In the genomic region with DNA sequence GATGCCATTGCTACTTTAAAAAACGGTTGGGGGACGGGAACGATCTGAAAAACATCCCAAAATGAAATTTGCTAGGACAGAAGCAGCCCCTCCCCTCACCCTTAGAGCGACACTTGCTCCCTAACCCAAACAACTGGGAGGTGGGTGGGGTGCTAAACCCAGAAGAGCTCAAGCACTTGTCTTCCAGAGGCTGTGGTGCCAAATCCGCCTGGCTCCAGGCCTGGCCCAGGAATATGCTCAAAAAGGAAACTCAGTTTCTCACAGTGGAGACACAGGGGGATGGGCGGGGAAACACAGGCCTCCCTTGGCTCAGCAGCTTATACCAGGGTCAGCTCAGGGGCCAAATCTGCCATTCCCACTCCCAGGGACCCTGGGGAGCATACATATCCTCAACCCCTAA, we compare ENCODE assay signal across 6 cellular contexts. TPM values are rescaled to one million over a fixed set of nuclear protein-coding genes. Genes with fewer than 3 reads are reported as not detected.
DNase-seq lines count a peak whose midpoint lies in the region; TF ChIP-seq lines count a peak whose summit lies in the region.

No MANE protein-coding gene starts in this region.

- TF ChIP-seq EP300 in ovary (IDR thresholded peaks at IDR 0.05): no peak

- peaks cover 55% of the 10 kb centered on the region for H3K79me2 ChIP-seq in KMS-11 (ENCODE audit: insufficient read depth, low read depth)

- no peak for TF ChIP-seq POLR2A in ovary (IDR thresholded peaks at IDR 0.05)

- TF ChIP-seq CTCF in KMS-11 (conservative IDR thresholded peaks at IDR 0.05; ENCODE audit: low read depth, low read length) (no peak), colonic mucosa (IDR thresholded peaks at IDR 0.05) (no peak), ovary (IDR thresholded peaks at IDR 0.05) (no peak), GM13977 (IDR thresholded peaks at IDR 0.05; ENCODE audit: extremely low read depth, insufficient read depth, missing control alignments) (no peak)

- peak overlapping the region; percentile 80 for H3K27ac ChIP-seq in KMS-11
- peak overlapping the region; percentile 72 for H3K27ac ChIP-seq in colonic mucosa
- peak overlapping the region in 1 of 2 donors; percentile 78 for H3K27ac ChIP-seq in ovary

- no peaks in the 10 kb centered on the region for H3K27me3 ChIP-seq in KMS-11 (ENCODE audit: insufficient read depth, low read depth)
- H3K27me3 ChIP-seq in colonic mucosa: no peaks in the 10 kb centered on the region
- H3K27me3 ChIP-seq in ovary: no peaks in the 10 kb centered on the region

- H3K9me3 ChIP-seq in colonic mucosa (no peaks in the 10 kb centered on the region), ovary (no peaks in the 10 kb centered on the region)

- H3K4me3 ChIP-seq in KMS-11 (IDR thresholded peaks at IDR 0.05; ENCODE audit: insufficient read depth, low read depth, low read length) (peak overlapping the region; percentile 99), colonic mucosa (peak overlapping the region; percentile 51), ovary (peak overlapping the region; percentile 57)

- H3K4me1 ChIP-seq in KMS-11 (ENCODE audit: low read depth, poor library complexity, severe bottlenecking) (peaks cover 66% of the 10 kb centered on the region), colonic mucosa (peaks cover 14% of the 10 kb centered on the region), ovary (ENCODE audit: insufficient read depth) (peaks cover 36% of the 10 kb centered on the region)

- in situ Hi-C loops in GM13977 (cut with MboI; ENCODE audit: low pct_unique_long_range_greater_than_20kb, low sequenced_read_pairs, unreplicated experiment): no loop called here

- intact Hi-C loops in colonic mucosa (cut with DNase I) (no loop called here), ovary (cut with DNase I) (loop anchor here in 3 of 4 donors (5.0 kb wide), 2 partner anchors 46 to 106 kb away; partner anchors contain the start of genes EFNA4 (in 2 of the 3) and ZBTB7B (in 1 of the 3))

- H4K20me1 ChIP-seq in KMS-11 (ENCODE audit: insufficient read depth): no peaks in the 10 kb centered on the region

- no peaks in the 10 kb centered on the region for H3K36me3 ChIP-seq in KMS-11 (ENCODE audit: insufficient read depth)
- H3K36me3 ChIP-seq in colonic mucosa: no peaks in the 10 kb centered on the region
- H3K36me3 ChIP-seq in ovary: no peaks in the 10 kb centered on the region

- 4 to 12% (median 9%) methylated on average over 6 of the region's 6 CpGs for WGBS in ovary, 3 donors

- H2AFZ ChIP-seq in KMS-11 (ENCODE audit: low read depth): peak overlapping the region; percentile 17; the same call in 1 of the 2 replicates

- peak; percentile 59 for DNase-seq in colonic mucosa
- DNase-seq in ovary: peak in 4 of 5 donors; percentile 57 to 68 (median 62)
- no peak for DNase-seq in stimulated activated naive CD4-positive, alpha-beta T cell treated with Interleukin-2 at 50 U/mL for 16 hours (lab: John Stamatoyannopoulos, UW)
- DNase-seq in GM13977 (ENCODE audit: low spot score): no peak
- no peak for DNase-seq in putamen (ENCODE audit: low spot score)

- peak overlapping the region; percentile 60; the same call in 1 of the 2 replicates for H3K9ac ChIP-seq in KMS-11
- peak overlapping the region; percentile 52 to 85 for H3K9ac ChIP-seq in colonic mucosa (ENCODE audit: low read depth in 2 of 2, low read length in 2 of 2)

- H3K4me2 ChIP-seq in KMS-11: peak overlapping the region; percentile 62

RNA-seq across cellular contexts. Expression of gene PBXIP1, which starts 0.7 kb away (rescaled TPM):
- total RNA-seq in colonic mucosa (10 to 100 TPM; 22.0 to 51.4 TPM), ovary (100 to 1,000 TPM in 6 of 7 donors, 10 to 100 TPM in 1; 78.7 to 170 (median 120) TPM)
- polyA plus RNA-seq in ovary: 100 to 1,000 TPM; 105 to 151 TPM

RNA-seq across cellular contexts. Expression of gene PYGO2, which starts 5.0 kb away (rescaled TPM):
- total RNA-seq in colonic mucosa (10 to 100 TPM; 25.8 to 33.8 TPM), ovary (10 to 100 TPM; 17.2 to 53.0 (median 42.5) TPM)
- polyA plus RNA-seq in ovary: 10 to 100 TPM; 25.0 to 28.8 TPM

RNA-seq across cellular contexts. Expression of gene SHC1, which starts 14.0 kb away (rescaled TPM):
- total RNA-seq in colonic mucosa: 100 to 1,000 TPM in 1 of 2 donors, 10 to 100 TPM in 1; 98.3 to 104 TPM
- total RNA-seq in ovary: 100 to 1,000 TPM in 1 of 7 donors, 10 to 100 TPM in 6; 36.8 to 183 (median 80.0) TPM
- 100 to 1,000 TPM in 1 of 2 donors, 10 to 100 TPM in 1; 56.8 to 161 TPM for polyA plus RNA-seq in ovary

RNA-seq across cellular contexts. Expression of gene CKS1B, which starts 17.9 kb away (rescaled TPM):
- total RNA-seq in colonic mucosa (10 to 100 TPM; 49.5 to 76.5 TPM), ovary (10 to 100 TPM; 12.2 to 29.9 (median 24.8) TPM)
- 10 to 100 TPM; 41.7 to 55.8 TPM for polyA plus RNA-seq in ovary

RNA-seq across cellular contexts. Expression of gene PMVK, which starts 20.0 kb away (rescaled TPM):
- total RNA-seq in colonic mucosa (10 to 100 TPM; 32.0 to 46.5 TPM), ovary (10 to 100 TPM in 6 of 7 donors, 1 to 10 TPM in 1; 8.6 to 50.7 (median 35.3) TPM)
- polyA plus RNA-seq in ovary: 10 to 100 TPM; 21.4 to 30.6 TPM

Comparison
In these comparisons a context has a peak if more than half of its experiments do, and no peak if none do; other contexts are left out.
1. DNase-seq: peak in colonic mucosa (single experiment) and ovary (4 of 5); none in stimulated activated naive CD4-positive, alpha-beta T cell treated with Interleukin-2 at 50 U/mL for 16 hours (single experiment), GM13977 (single experiment) and putamen (single experiment).
2. Peak in every context shown above with its lines, with median percentiles within 50 percentile points of each other: H3K4me3 ChIP-seq.